Comparison of ENCODE assay signal across 1 cellular context in the genomic region with DNA sequence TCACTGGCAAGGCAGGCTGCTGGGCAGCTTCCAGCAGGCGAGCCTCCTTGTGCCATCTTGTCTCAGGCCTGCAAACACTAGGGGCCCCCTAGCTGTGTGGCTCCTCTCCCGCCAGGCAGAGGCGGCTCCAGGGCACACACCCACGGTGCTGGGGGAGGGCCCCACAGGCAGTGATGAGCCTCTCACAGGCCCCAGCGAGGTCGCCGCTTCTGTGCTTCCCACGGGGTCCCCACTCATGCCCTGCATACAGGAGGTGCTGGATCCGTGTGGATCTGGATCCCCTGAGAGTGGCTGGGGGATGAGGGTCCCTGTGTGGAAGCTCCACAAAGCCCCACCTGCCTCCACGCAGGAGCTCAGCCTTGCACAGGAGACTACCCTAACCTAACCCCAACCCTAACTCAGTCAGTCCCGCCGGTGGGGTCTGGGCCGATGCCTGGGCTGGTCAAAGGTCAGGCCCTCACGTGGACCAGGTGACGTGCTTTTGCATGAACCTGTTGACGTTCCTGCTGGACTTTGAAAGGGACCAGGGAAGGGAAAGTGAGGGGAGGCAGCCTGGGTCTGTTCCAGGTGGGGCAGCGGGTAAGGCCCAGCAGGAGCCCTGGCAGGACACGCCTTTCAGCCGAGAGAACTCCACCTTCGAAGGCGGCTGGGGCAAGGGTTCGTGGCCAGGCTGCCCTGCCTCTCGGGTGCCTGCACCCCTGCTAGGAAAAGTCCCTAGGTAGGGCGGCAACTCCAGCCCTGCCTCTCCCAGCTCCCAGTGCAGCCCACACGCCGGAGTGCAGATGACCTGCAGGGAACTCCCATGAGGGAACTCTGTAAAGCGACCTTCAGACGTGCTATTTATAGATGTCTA.
TF ChIP-seq lines count a peak whose summit lies in the region.

No MANE protein-coding gene starts in this region.

TF ChIP-seq in HepG2, 621 proteins besides CTCF, POLR2A, EP300 and RAD21 (continued from another document and continues in another):
- TF ChIP-seq, protein P1, sequence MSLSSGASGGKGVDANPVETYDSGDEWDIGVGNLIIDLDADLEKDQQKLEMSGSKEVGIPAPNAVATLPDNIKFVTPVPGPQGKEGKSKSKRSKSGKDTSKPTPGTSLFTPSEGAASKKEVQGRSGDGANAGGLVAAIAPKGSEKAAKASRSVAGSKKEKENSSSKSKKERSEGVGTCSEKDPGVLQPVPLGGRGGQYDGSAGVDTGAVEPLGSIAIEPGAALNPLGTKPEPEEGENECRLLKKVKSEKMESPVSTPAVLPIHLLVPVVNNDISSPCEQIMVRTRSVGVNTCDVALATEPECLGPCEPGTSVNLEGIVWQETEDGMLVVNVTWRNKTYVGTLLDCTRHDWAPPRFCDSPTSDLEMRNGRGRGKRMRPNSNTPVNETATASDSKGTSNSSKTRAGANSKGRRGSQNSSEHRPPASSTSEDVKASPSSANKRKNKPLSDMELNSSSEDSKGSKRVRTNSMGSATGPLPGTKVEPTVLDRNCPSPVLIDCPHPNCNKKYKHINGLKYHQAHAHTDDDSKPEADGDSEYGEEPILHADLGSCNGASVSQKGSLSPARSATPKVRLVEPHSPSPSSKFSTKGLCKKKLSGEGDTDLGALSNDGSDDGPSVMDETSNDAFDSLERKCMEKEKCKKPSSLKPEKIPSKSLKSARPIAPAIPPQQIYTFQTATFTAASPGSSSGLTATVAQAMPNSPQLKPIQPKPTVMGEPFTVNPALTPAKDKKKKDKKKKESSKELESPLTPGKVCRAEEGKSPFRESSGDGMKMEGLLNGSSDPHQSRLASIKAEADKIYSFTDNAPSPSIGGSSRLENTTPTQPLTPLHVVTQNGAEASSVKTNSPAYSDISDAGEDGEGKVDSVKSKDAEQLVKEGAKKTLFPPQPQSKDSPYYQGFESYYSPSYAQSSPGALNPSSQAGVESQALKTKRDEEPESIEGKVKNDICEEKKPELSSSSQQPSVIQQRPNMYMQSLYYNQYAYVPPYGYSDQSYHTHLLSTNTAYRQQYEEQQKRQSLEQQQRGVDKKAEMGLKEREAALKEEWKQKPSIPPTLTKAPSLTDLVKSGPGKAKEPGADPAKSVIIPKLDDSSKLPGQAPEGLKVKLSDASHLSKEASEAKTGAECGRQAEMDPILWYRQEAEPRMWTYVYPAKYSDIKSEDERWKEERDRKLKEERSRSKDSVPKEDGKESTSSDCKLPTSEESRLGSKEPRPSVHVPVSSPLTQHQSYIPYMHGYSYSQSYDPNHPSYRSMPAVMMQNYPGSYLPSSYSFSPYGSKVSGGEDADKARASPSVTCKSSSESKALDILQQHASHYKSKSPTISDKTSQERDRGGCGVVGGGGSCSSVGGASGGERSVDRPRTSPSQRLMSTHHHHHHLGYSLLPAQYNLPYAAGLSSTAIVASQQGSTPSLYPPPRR (CRISPR knock-in tag; IDR thresholded peaks at IDR 0.05; ENCODE audit: borderline replicate concordance): peak; percentile 95
- TF ChIP-seq ZNF225 (CRISPR knock-in tag; IDR thresholded peaks at IDR 0.05) (peak; percentile 86), PHF20 (CRISPR knock-in tag; IDR thresholded peaks at IDR 0.05) (peak; percentile 46; the same call in 1 of the 2 replicates), TOE1 (CRISPR knock-in tag; IDR thresholded peaks at IDR 0.05) (peak; percentile 45; the same call in 1 of the 2 replicates), ZNF563 (CRISPR knock-in tag; IDR thresholded peaks at IDR 0.05) (peak; percentile 90; the same call in 1 of the 2 replicates), ZNF788 (CRISPR knock-in tag; IDR thresholded peaks at IDR 0.05; ENCODE audit: borderline replicate concordance) (peak; percentile 89), FOXP1 (IDR thresholded peaks at IDR 0.05) (no peak), FOXP1 (CRISPR knock-in tag; IDR thresholded peaks at IDR 0.05) (peak; percentile 73), ZNF160 (CRISPR knock-in tag; IDR thresholded peaks at IDR 0.05) (peak; percentile 74; the same call in 1 of the 2 replicates), ATF1 (CRISPR knock-in tag; IDR thresholded peaks at IDR 0.05) (no peak), ZNF343 (CRISPR knock-in tag; IDR thresholded peaks at IDR 0.05) (peak; percentile 66; the same call in 1 of the 2 replicates), ZNF781 (CRISPR knock-in tag; IDR thresholded peaks at IDR 0.05; ENCODE audit: borderline replicate concordance, not compliant biosample characterization) (peak; percentile 86), ZBTB38 (CRISPR knock-in tag; IDR thresholded peaks at IDR 0.05) (peak; percentile 87), ZMYM3 (CRISPR knock-in tag; IDR thresholded peaks at IDR 0.05) (peak; percentile 95), ZC3H4 (CRISPR knock-in tag; IDR thresholded peaks at IDR 0.05; ENCODE audit: borderline replicate concordance) (no peak), AHR (CRISPR knock-in tag; IDR thresholded peaks at IDR 0.05) (peak; percentile 74; the same call in 1 of the 2 replicates), YEATS4 (CRISPR knock-in tag; IDR thresholded peaks at IDR 0.05; ENCODE audit: borderline replicate concordance) (peak; percentile 92), NR2F2 (IDR thresholded peaks at IDR 0.05; ENCODE audit: borderline replicate concordance, low read depth) (peak; percentile 92), RFXANK (CRISPR knock-in tag; IDR thresholded peaks at IDR 0.05) (peak; percentile 25; the same call in 1 of the 2 replicates), BRD4 (CRISPR knock-in tag; IDR thresholded peaks at IDR 0.05) (peak; percentile 92), CCDC6 (CRISPR knock-in tag; IDR thresholded peaks at IDR 0.05) (peak; percentile 38; the same call in 1 of the 2 replicates), ZEB1 (IDR thresholded peaks at IDR 0.05; ENCODE audit: insufficient replicate concordance, low read depth) (peak; percentile 98), ZNF230 (CRISPR knock-in tag; IDR thresholded peaks at IDR 0.05) (0 out of 2 replicates have a peak, but pooled peaks have one; percentile 84), HNF4A (CRISPR knock-in tag; IDR thresholded peaks at IDR 0.05) (peak; percentile 100), ZNF720 (CRISPR knock-in tag; IDR thresholded peaks at IDR 0.05) (no peak), CREB1 (IDR thresholded peaks at IDR 0.05) (peak; percentile 82), CREB1 (CRISPR knock-in tag; IDR thresholded peaks at IDR 0.05) (no peak), ZNF335 (CRISPR knock-in tag; IDR thresholded peaks at IDR 0.05) (peak; percentile 52; the same call in 1 of the 2 replicates)
- TF ChIP-seq, protein P2, sequence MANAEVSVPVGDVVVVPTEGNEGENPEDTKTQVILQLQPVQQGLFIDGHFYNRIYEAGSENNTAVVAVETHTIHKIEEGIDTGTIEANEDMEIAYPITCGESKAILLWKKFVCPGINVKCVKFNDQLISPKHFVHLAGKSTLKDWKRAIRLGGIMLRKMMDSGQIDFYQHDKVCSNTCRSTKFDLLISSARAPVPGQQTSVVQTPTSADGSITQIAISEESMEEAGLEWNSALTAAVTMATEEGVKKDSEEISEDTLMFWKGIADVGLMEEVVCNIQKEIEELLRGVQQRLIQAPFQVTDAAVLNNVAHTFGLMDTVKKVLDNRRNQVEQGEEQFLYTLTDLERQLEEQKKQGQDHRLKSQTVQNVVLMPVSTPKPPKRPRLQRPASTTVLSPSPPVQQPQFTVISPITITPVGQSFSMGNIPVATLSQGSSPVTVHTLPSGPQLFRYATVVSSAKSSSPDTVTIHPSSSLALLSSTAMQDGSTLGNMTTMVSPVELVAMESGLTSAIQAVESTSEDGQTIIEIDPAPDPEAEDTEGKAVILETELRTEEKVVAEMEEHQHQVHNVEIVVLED (CRISPR knock-in tag; IDR thresholded peaks at IDR 0.05; ENCODE audit: borderline replicate concordance): peak; percentile 84
- TF ChIP-seq, protein P3, sequence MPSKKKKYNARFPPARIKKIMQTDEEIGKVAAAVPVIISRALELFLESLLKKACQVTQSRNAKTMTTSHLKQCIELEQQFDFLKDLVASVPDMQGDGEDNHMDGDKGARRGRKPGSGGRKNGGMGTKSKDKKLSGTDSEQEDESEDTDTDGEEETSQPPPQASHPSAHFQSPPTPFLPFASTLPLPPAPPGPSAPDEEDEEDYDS (CRISPR knock-in tag; IDR thresholded peaks at IDR 0.05): peak; percentile 82
- TF ChIP-seq, protein P4, sequence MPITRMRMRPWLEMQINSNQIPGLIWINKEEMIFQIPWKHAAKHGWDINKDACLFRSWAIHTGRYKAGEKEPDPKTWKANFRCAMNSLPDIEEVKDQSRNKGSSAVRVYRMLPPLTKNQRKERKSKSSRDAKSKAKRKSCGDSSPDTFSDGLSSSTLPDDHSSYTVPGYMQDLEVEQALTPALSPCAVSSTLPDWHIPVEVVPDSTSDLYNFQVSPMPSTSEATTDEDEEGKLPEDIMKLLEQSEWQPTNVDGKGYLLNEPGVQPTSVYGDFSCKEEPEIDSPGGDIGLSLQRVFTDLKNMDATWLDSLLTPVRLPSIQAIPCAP (CRISPR knock-in tag; IDR thresholded peaks at IDR 0.05; ENCODE audit: low read depth): no peak
- TF ChIP-seq, protein P5, sequence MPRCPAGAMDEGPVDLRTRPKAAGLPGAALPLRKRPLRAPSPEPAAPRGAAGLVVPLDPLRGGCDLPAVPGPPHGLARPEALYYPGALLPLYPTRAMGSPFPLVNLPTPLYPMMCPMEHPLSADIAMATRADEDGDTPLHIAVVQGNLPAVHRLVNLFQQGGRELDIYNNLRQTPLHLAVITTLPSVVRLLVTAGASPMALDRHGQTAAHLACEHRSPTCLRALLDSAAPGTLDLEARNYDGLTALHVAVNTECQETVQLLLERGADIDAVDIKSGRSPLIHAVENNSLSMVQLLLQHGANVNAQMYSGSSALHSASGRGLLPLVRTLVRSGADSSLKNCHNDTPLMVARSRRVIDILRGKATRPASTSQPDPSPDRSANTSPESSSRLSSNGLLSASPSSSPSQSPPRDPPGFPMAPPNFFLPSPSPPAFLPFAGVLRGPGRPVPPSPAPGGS (CRISPR knock-in tag; IDR thresholded peaks at IDR 0.05): peak; percentile 92; the same call in 1 of the 2 replicates
- TF ChIP-seq, protein P6, sequence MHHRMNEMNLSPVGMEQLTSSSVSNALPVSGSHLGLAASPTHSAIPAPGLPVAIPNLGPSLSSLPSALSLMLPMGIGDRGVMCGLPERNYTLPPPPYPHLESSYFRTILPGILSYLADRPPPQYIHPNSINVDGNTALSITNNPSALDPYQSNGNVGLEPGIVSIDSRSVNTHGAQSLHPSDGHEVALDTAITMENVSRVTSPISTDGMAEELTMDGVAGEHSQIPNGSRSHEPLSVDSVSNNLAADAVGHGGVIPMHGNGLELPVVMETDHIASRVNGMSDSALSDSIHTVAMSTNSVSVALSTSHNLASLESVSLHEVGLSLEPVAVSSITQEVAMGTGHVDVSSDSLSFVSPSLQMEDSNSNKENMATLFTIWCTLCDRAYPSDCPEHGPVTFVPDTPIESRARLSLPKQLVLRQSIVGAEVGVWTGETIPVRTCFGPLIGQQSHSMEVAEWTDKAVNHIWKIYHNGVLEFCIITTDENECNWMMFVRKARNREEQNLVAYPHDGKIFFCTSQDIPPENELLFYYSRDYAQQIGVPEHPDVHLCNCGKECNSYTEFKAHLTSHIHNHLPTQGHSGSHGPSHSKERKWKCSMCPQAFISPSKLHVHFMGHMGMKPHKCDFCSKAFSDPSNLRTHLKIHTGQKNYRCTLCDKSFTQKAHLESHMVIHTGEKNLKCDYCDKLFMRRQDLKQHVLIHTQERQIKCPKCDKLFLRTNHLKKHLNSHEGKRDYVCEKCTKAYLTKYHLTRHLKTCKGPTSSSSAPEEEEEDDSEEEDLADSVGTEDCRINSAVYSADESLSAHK (CRISPR knock-in tag; IDR thresholded peaks at IDR 0.05; ENCODE audit: borderline replicate concordance): no peak
- TF ChIP-seq, protein P7, sequence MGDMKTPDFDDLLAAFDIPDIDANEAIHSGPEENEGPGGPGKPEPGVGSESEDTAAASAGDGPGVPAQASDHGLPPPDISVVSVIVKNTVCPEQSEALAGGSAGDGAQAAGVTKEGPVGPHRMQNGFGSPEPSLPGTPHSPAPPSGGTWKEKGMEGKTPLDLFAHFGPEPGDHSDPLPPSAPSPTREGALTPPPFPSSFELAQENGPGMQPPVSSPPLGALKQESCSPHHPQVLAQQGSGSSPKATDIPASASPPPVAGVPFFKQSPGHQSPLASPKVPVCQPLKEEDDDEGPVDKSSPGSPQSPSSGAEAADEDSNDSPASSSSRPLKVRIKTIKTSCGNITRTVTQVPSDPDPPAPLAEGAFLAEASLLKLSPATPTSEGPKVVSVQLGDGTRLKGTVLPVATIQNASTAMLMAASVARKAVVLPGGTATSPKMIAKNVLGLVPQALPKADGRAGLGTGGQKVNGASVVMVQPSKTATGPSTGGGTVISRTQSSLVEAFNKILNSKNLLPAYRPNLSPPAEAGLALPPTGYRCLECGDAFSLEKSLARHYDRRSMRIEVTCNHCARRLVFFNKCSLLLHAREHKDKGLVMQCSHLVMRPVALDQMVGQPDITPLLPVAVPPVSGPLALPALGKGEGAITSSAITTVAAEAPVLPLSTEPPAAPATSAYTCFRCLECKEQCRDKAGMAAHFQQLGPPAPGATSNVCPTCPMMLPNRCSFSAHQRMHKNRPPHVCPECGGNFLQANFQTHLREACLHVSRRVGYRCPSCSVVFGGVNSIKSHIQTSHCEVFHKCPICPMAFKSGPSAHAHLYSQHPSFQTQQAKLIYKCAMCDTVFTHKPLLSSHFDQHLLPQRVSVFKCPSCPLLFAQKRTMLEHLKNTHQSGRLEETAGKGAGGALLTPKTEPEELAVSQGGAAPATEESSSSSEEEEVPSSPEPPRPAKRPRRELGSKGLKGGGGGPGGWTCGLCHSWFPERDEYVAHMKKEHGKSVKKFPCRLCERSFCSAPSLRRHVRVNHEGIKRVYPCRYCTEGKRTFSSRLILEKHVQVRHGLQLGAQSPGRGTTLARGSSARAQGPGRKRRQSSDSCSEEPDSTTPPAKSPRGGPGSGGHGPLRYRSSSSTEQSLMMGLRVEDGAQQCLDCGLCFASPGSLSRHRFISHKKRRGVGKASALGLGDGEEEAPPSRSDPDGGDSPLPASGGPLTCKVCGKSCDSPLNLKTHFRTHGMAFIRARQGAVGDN (CRISPR knock-in tag; IDR thresholded peaks at IDR 0.05): peak; percentile 99
- TF ChIP-seq, protein P8, sequence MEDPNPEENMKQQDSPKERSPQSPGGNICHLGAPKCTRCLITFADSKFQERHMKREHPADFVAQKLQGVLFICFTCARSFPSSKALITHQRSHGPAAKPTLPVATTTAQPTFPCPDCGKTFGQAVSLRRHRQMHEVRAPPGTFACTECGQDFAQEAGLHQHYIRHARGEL (CRISPR knock-in tag; IDR thresholded peaks at IDR 0.05): peak; percentile 73; the same call in 1 of the 2 replicates
- TF ChIP-seq, protein P9, sequence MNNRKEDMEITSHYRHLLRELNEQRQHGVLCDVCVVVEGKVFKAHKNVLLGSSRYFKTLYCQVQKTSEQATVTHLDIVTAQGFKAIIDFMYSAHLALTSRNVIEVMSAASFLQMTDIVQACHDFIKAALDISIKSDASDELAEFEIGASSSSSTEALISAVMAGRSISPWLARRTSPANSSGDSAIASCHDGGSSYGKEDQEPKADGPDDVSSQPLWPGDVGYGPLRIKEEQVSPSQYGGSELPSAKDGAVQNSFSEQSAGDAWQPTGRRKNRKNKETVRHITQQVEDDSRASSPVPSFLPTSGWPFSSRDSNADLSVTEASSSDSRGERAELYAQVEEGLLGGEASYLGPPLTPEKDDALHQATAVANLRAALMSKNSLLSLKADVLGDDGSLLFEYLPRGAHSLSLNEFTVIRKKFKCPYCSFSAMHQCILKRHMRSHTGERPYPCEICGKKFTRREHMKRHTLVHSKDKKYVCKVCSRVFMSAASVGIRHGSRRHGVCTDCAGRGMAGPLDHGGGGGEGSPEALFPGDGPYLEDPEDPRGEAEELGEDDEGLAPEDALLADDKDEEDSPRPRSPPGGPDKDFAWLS (CRISPR knock-in tag; IDR thresholded peaks at IDR 0.05; ENCODE audit: borderline replicate concordance): 0 out of 2 replicates have a peak, but pooled peaks have one; percentile 59
